ENCODE assay signal across 8 cellular contexts in the genomic region with DNA sequence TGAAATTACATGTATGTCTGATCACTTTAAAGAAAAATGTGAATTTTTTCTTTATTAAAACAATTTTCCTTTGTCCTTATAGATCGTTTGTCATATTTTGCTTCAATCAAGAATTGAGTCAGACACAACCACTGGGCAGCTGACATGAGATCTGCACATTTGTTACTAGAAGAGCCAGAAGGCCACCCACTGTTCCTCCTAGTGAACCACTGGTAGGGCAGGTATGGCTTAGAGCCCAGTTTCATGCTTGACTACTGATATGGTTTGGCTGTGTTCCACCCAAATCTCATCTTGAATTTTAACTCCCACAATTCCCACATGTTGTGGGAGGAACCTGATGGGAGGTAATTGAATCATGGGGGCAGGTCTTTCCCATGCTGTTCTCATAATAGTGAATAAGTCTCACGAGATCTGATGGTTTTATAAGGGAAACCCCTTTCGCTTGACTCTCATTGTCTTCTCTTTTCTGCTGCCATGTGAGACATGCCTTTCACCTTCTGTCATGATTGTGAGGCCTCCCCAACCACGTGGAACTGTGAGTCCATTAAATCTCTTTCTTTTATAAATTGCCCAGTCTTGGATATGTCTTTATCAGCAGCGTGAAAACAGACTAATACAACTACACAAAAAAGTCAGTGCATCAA. TPM values are rescaled to one million over a fixed set of nuclear protein-coding genes. Genes with fewer than 3 reads are reported as not detected.
A peak's percentile ranks its signal among the peaks of the same experiment; 100 is the strongest.
DNase-seq lines count a peak whose midpoint lies in the region; ATAC-seq and TF ChIP-seq lines count a peak whose summit lies in the region.
"Not testable (repeated sequence)": the region's sequence is repeated elsewhere in the genome, so short reads cannot be mapped to it uniquely, and the experiment has no call there.

No MANE protein-coding gene starts in this region.

- in situ Hi-C loops in astrocyte of the spinal cord (cut with HindIII; ENCODE audit: low sequenced_read_pairs): not testable (repeated sequence)

- H3K4me1 ChIP-seq in foreskin keratinocyte: not testable (repeated sequence)

- not testable (repeated sequence) for H3K4me3 ChIP-seq in astrocyte of the spinal cord (ENCODE audit: low read depth, low read length)

- not testable (repeated sequence) for H3K27me3 ChIP-seq in foreskin keratinocyte

- DNase-seq in DMS 273 (lab: John Stamatoyannopoulos, UW; ENCODE audit: unreplicated experiment): peak; percentile 58
- DNase-seq in M059J (ENCODE audit: low read depth): peak; percentile 42
- peak; percentile 62 for DNase-seq in OCI-M1 (lab: John Stamatoyannopoulos, UW)
- peak; percentile 37 for DNase-seq in astrocyte of the spinal cord (ENCODE audit: low read depth, low spot score)
- peak in 1 of 2 donors; percentile 2 for DNase-seq in foreskin keratinocyte
- DNase-seq in renal cortical epithelial cell (ENCODE audit: low read depth): peak; percentile 72

- H3K27ac ChIP-seq in foreskin keratinocyte: not testable (repeated sequence)

- ATAC-seq in GM21390 (IDR thresholded peaks at IDR 0.05; ENCODE audit: unreplicated experiment): peak; percentile 71
- ATAC-seq in HG02938 (IDR thresholded peaks at IDR 0.05; ENCODE audit: unreplicated experiment): peak; percentile 71
- peak; percentile 30 for ATAC-seq in foreskin keratinocyte

- not testable (repeated sequence) for TF ChIP-seq CTCF in astrocyte of the spinal cord (IDR thresholded peaks at IDR 0.05; ENCODE audit: low read depth, low read length); foreskin keratinocyte (conservative IDR thresholded peaks at IDR 0.05)

RNA-seq across cellular contexts. Expression of a gene that starts 35.2 kb away (rescaled TPM):
- 3.1 and 4.9 TPM in 2 replicates for total RNA-seq in M059J (2014; rRNA removed; shearing (Covaris generic))
- total RNA-seq in foreskin keratinocyte (4.1 and 5.5 TPM in 2 replicates), renal cortical epithelial cell (3.3 and 6.1 TPM in 2 replicates)
- 2.7 and 3.6 TPM in 2 replicates for polyA plus RNA-seq in foreskin keratinocyte
